Comparison of ENCODE assay signal across 8 cellular contexts in the genomic region with DNA sequence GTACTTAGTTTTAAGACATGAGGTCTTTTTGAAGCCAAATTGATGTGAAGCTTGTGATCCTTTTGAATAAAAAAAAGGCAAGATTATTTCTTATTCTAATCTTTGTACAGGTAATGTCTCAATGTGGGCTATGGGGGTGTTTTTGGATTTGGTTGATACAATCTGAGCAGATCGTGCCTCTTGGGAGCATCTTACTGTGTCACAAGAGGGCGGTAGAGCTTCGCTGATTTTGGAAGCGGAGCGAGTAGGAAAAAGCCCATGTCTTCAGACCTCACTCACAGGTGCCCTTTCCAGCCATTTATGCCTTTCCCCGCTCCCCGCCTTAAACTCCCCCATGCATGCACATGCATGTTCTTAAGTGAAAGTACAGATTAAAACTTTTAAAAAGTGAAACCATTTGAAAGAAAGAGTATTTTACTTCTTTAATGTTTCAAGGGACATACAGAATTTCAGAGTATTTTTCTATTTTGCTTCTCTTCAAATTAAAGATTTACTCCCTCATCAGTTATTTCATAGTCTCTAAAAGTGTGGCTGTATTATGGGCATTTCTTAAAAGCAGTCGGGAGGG. TPM values are rescaled to one million over a fixed set of nuclear protein-coding genes. Genes with fewer than 3 reads are reported as not detected.
DNase-seq lines count a peak whose midpoint lies in the region; ATAC-seq and TF ChIP-seq lines count a peak whose summit lies in the region.

No MANE protein-coding gene starts in this region.

- H3K4me1 ChIP-seq in RWPE2 (ENCODE audit: insufficient read depth, poor library complexity, severe bottlenecking): peaks cover 2% of the 10 kb centered on the region

- H3K27me3 ChIP-seq in MG63 (no peaks in the 10 kb centered on the region), RWPE2 (ENCODE audit: insufficient read depth, poor library complexity, severe bottlenecking) (no peaks in the 10 kb centered on the region)

- ATAC-seq in RWPE2 (ENCODE audit: low read depth): peak; percentile 86
- ATAC-seq in activated naive CD8-positive, alpha-beta T cell treated with anti-CD3 and anti-CD28 coated beads, Interleukin-2, amount 10 ng/mL, durations not matched to agents 7 days and 5 days (ENCODE audit: low read depth): peak; percentile 84
- peak; percentile 89 for ATAC-seq in Right ventricle myocardium superior (ENCODE audit: poor library complexity)
- no peak for ATAC-seq in HG03039 (IDR thresholded peaks at IDR 0.05; ENCODE audit: unreplicated experiment)

- DNase-seq in AG20443 (ENCODE audit: low spot score): peak; percentile 83
- DNase-seq in GM19240 (ENCODE audit: insufficient read length, low spot score): peak; percentile 41
- DNase-seq in MG63: peak; percentile 54
- no peak for DNase-seq in RWPE2 (ENCODE audit: low spot score)
- peak; percentile 45 for DNase-seq in activated naive CD8-positive, alpha-beta T cell treated with anti-CD3 and anti-CD28 coated beads, Interleukin-2, amount 10 ng/mL, durations not matched to agents 7 days and 5 days
- peak; percentile 66 for DNase-seq in Right ventricle myocardium superior
- peak; percentile 35 for DNase-seq in progenitor cell of endocrine pancreas (ENCODE audit: low spot score, unreplicated experiment)

- H3K4me3 Mint-ChIP-seq in activated naive CD8-positive, alpha-beta T cell treated with anti-CD3 and anti-CD28 coated beads, Interleukin-2, amount 10 ng/mL, durations not matched to agents 7 days and 5 days: no peak overlapping the region
- no peak overlapping the region for H3K4me3 Mint-ChIP-seq in progenitor cell of endocrine pancreas (ENCODE audit: low read depth)

- H3K9me3 Mint-ChIP-seq in activated naive CD8-positive, alpha-beta T cell treated with anti-CD3 and anti-CD28 coated beads, Interleukin-2, amount 10 ng/mL, durations not matched to agents 7 days and 5 days: no peaks in the 10 kb centered on the region
- no peaks in the 10 kb centered on the region for H3K9me3 Mint-ChIP-seq in progenitor cell of endocrine pancreas (ENCODE audit: low read depth)

- POLR2A ChIA-PET in activated naive CD8-positive, alpha-beta T cell treated with anti-CD3 and anti-CD28 coated beads, Interleukin-2, amount 10 ng/mL, durations not matched to agents 7 days and 5 days (lab: Charles Lee): no interaction called here

- intact Hi-C loops in Right ventricle myocardium superior (cut with DNase I): no loop called here

- H3K27ac Mint-ChIP-seq in activated naive CD8-positive, alpha-beta T cell treated with anti-CD3 and anti-CD28 coated beads, Interleukin-2, amount 10 ng/mL, durations not matched to agents 7 days and 5 days: no peak overlapping the region
- H3K27ac Mint-ChIP-seq in progenitor cell of endocrine pancreas: no peak overlapping the region

- H3K36me3 ChIP-seq in MG63 (no peaks in the 10 kb centered on the region), RWPE2 (ENCODE audit: low read depth) (no peaks in the 10 kb centered on the region)

- H3K9me3 ChIP-seq in MG63 (no peaks in the 10 kb centered on the region), RWPE2 (ENCODE audit: severe bottlenecking) (no peaks in the 10 kb centered on the region)

- H3K27ac ChIP-seq in RWPE2 (ENCODE audit: poor library complexity, severe bottlenecking): no peak overlapping the region

- peaks cover 19% of the 10 kb centered on the region for H3K27me3 Mint-ChIP-seq in activated naive CD8-positive, alpha-beta T cell treated with anti-CD3 and anti-CD28 coated beads, Interleukin-2, amount 10 ng/mL, durations not matched to agents 7 days and 5 days
- H3K27me3 Mint-ChIP-seq in progenitor cell of endocrine pancreas: peaks cover 8% of the 10 kb centered on the region

- H3K4me1 Mint-ChIP-seq in activated naive CD8-positive, alpha-beta T cell treated with anti-CD3 and anti-CD28 coated beads, Interleukin-2, amount 10 ng/mL, durations not matched to agents 7 days and 5 days: no peaks in the 10 kb centered on the region
- H3K4me1 Mint-ChIP-seq in progenitor cell of endocrine pancreas (ENCODE audit: low read depth): peaks cover 3% of the 10 kb centered on the region

- TF ChIP-seq CTCF in RWPE2 (IDR thresholded peaks at IDR 0.05; ENCODE audit: poor library complexity, severe bottlenecking): peak; percentile 90
- TF ChIP-seq CTCF in progenitor cell of endocrine pancreas (IDR thresholded peaks at IDR 0.05; ENCODE audit: unreplicated experiment): peak; percentile 84

- no peak overlapping the region for H3K4me3 ChIP-seq in MG63
- no peak overlapping the region for H3K4me3 ChIP-seq in RWPE2 (ENCODE audit: severe bottlenecking)

- H3K36me3 Mint-ChIP-seq in activated naive CD8-positive, alpha-beta T cell treated with anti-CD3 and anti-CD28 coated beads, Interleukin-2, amount 10 ng/mL, durations not matched to agents 7 days and 5 days: no peaks in the 10 kb centered on the region
- no peaks in the 10 kb centered on the region for H3K36me3 Mint-ChIP-seq in progenitor cell of endocrine pancreas (ENCODE audit: insufficient read depth)

RNA-seq across cellular contexts. Expression of gene DDX25, which starts 18.8 kb away (rescaled TPM):
- total RNA-seq in MG63 (2014; rRNA removed; shearing (Covaris generic); ENCODE audit: low replicate concordance): not detected in 2 replicates
- not detected for total RNA-seq in activated naive CD8-positive, alpha-beta T cell treated with anti-CD3 and anti-CD28 coated beads, Interleukin-2, amount 10 ng/mL, durations not matched to agents 7 days and 5 days
- total RNA-seq in Right ventricle myocardium superior (not detected), progenitor cell of endocrine pancreas (3.0 and 3.8 TPM in 2 replicates)

RNA-seq across cellular contexts. Expression of gene PUS3, which starts 20.1 kb away (rescaled TPM):
- total RNA-seq in MG63 (2014; rRNA removed; shearing (Covaris generic); ENCODE audit: low replicate concordance): 10.6 and 21.3 TPM in 2 replicates
- 10 to 100 TPM; 10.1 to 10.9 TPM for total RNA-seq in activated naive CD8-positive, alpha-beta T cell treated with anti-CD3 and anti-CD28 coated beads, Interleukin-2, amount 10 ng/mL, durations not matched to agents 7 days and 5 days
- total RNA-seq in Right ventricle myocardium superior (5.1 TPM), progenitor cell of endocrine pancreas (12.4 and 12.7 TPM in 2 replicates)

RNA-seq across cellular contexts. Expression of gene VSIG10L2, which starts 22.7 kb away (rescaled TPM):
- not detected in 2 replicates for total RNA-seq in MG63 (2014; rRNA removed; shearing (Covaris generic); ENCODE audit: low replicate concordance)
- not detected for total RNA-seq in activated naive CD8-positive, alpha-beta T cell treated with anti-CD3 and anti-CD28 coated beads, Interleukin-2, amount 10 ng/mL, durations not matched to agents 7 days and 5 days
- 0.08 TPM for total RNA-seq in Right ventricle myocardium superior
- total RNA-seq in progenitor cell of endocrine pancreas: not detected in 2 replicates

RNA-seq across cellular contexts. Expression of gene HYLS1, which starts 35.6 kb away (rescaled TPM):
- total RNA-seq in MG63 (2014; rRNA removed; shearing (Covaris generic); ENCODE audit: low replicate concordance): 10.9 and 15.1 TPM in 2 replicates
- 10 to 100 TPM in 1 of 2 experiments, 1 to 10 TPM in 1; 9.6 to 10.4 TPM for total RNA-seq in activated naive CD8-positive, alpha-beta T cell treated with anti-CD3 and anti-CD28 coated beads, Interleukin-2, amount 10 ng/mL, durations not matched to agents 7 days and 5 days
- total RNA-seq in Right ventricle myocardium superior (4.4 TPM), progenitor cell of endocrine pancreas (7.7 and 7.9 TPM in 2 replicates)
